16 cellular contexts compared by ENCODE assay signal in the genomic region with DNA sequence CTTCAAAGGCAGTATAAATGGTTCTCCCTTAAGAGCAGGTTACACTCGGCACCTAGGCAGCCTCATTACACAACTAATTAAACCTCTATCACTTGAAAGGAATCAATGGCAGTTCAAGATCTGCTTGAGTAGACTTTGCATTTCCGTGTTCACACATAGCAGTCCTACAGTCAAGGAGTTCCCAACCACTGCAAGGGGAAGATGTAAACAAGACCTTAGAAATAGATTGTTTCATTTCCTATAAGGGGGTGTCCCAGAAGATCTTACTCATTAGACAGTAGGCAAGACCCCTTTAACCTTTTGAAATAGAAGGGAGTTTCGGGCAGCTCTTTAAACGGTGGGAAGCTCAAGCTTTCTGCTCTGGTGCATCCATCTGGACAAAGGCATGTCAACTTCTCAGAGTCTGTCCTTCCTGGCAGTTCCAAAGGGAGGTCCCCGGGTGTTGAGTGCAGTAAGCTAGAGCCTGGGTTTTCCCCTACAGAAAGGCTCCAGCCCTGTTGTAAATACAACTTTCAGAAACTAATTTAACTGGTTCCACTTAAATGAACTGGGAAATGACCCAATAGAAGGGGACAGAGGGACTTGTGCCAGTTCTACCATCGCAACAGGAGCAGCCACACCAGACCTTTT.
DNase-seq lines count a peak whose midpoint lies in the region; ATAC-seq and TF ChIP-seq lines count a peak whose summit lies in the region.
"Had no signal": no experiment of that assay in that cellular context is flagged by ENCODE, and none has a peak within 500 bp of the region (broad histone marks: within the 10 kb centered on the region; RNA-seq: fewer than 3 reads in every experiment).

No MANE protein-coding gene starts in this region.

- WGBS in suprapubic skin = 69% methylated on average over 6 of the region's 6 CpGs
- 37% methylated on average over 6 of the region's 6 CpGs for WGBS in SK-N-SH (ENCODE audit: low lambda C conversion rate)
- 73% methylated on average over 6 of the region's 6 CpGs for WGBS in esophagus muscularis mucosa

- ATAC-seq in GM18909 (IDR thresholded peaks at IDR 0.05; ENCODE audit: poor library complexity, unreplicated experiment) (peak; percentile 77), GM21825 (IDR thresholded peaks at IDR 0.05; ENCODE audit: unreplicated experiment) (peak; percentile 86), HG03342 (IDR thresholded peaks at IDR 0.05; ENCODE audit: unreplicated experiment) (peak; percentile 80), memory B cell (ENCODE audit: low read depth) (peak; percentile 79)
- ATAC-seq: activated CD4-positive, alpha-beta T cell treated with anti-CD3 and anti-CD28 coated beads for 36 hours; activated T-cell treated with anti-CD3 and anti-CD28 coated beads, Interleukin-2, amount 50 U/mL, for 72 hours; gastrocnemius medialis; natural killer cell treated with Interleukin-12 subunit alpha and Interleukin-12 subunit beta and Interleukin-15 and Interleukin-18, amount 100 ng/mL, for 72 hours had no signal

- H2AFZ ChIP-seq in SK-N-SH (ENCODE audit: low read depth) = no peak overlapping the region

- H4K20me1 ChIP-seq in SK-N-SH (ENCODE audit: insufficient read depth) = no peaks in the 10 kb centered on the region

- H3K4me3 ChIP-seq in suprapubic skin (no peak overlapping the region), SK-N-SH (ENCODE audit: low read depth in 2 of 2, low read length in 1 of 2) (no peak overlapping the region), esophagus muscularis mucosa (no peak overlapping the region)
- H3K4me3 ChIP-seq: gastrocnemius medialis had no signal

- TF ChIP-seq POLR2A in suprapubic skin (IDR thresholded peaks at IDR 0.05) = no peak
- TF ChIP-seq POLR2A in esophagus muscularis mucosa (IDR thresholded peaks at IDR 0.05; ENCODE audit: low read depth) = no peak

- POLR2A ChIA-PET in SK-N-SH (lab: Yijun Ruan, JAX) = no interaction called here

- TF ChIP-seq CTCF in suprapubic skin (IDR thresholded peaks at IDR 0.05) (no peak), SK-N-SH (IDR thresholded peaks at IDR 0.05) (no peak), esophagus muscularis mucosa (IDR thresholded peaks at IDR 0.05) (no peak)

- H3K4me1 Mint-ChIP-seq in memory B cell = peaks cover 19% of the 10 kb centered on the region
- H3K4me1 Mint-ChIP-seq: activated CD4-positive, alpha-beta T cell treated with anti-CD3 and anti-CD28 coated beads for 36 hours had no signal

- CTCF ChIA-PET in SK-N-SH (lab: Yijun Ruan, JAX) = interaction anchor here (0.7 to 2.8 kb wide), 3 partner anchors 13 to 364 kb away, joined by 6 to 15 read pairs (median 9); no protein-coding TSS in a partner anchor

- H3K27me3 ChIP-seq in suprapubic skin (no peaks in the 10 kb centered on the region), SK-N-SH (ENCODE audit: insufficient read depth) (peaks cover 20% of the 10 kb centered on the region; the same call in 1 of the 2 replicates), esophagus muscularis mucosa (no peaks in the 10 kb centered on the region)
- H3K27me3 ChIP-seq: gastrocnemius medialis had no signal

- no peaks in the 10 kb centered on the region for H3K36me3 Mint-ChIP-seq in memory B cell
- H3K36me3 Mint-ChIP-seq: natural killer cell treated with Interleukin-12 subunit alpha and Interleukin-12 subunit beta and Interleukin-15 and Interleukin-18, amount 100 ng/mL, for 72 hours had no signal

- no peaks in the 10 kb centered on the region for H3K27me3 Mint-ChIP-seq in memory B cell

- no peak overlapping the region for H3K4me2 ChIP-seq in SK-N-SH

- H3K4me1 ChIP-seq in suprapubic skin (no peaks in the 10 kb centered on the region), SK-N-SH (ENCODE audit: control insufficient read depth in 1 of 2, insufficient read depth in 2 of 2, low read depth in 1 of 2, low read length in 1 of 2) (peaks cover 0 to 5% of the 10 kb centered on the region in 2 experiments; a peak in 1 of 4 replicates), esophagus muscularis mucosa (peaks cover 0 to 14% (median 8%) of the 10 kb centered on the region in 4 donors)
- H3K4me1 ChIP-seq: gastrocnemius medialis had no signal

- H3K27ac ChIP-seq in suprapubic skin (no peak overlapping the region), SK-N-SH (ENCODE audit: low read depth in 2 of 2, low read length in 1 of 2) (no peak overlapping the region), esophagus muscularis mucosa (replicated peaks in 1 of 4) (no peak overlapping the region)
- H3K27ac ChIP-seq: gastrocnemius medialis had no signal

- intact Hi-C loops in esophagus muscularis mucosa (cut with DNase I) = no loop called here

- no peak overlapping the region for H3K4me3 Mint-ChIP-seq in memory B cell
- H3K4me3 Mint-ChIP-seq: activated CD4-positive, alpha-beta T cell treated with anti-CD3 and anti-CD28 coated beads for 36 hours; activated T-cell treated with anti-CD3 and anti-CD28 coated beads, Interleukin-2, amount 50 U/mL, for 72 hours; H9; natural killer cell treated with Interleukin-12 subunit alpha and Interleukin-12 subunit beta and Interleukin-15 and Interleukin-18, amount 100 ng/mL, for 72 hours had no signal

- TF ChIP-seq EP300 in suprapubic skin (IDR thresholded peaks at IDR 0.05) (no peak), SK-N-SH (IDR thresholded peaks at IDR 0.05; ENCODE audit: borderline replicate concordance in 1 of 2, low read depth in 1 of 2, low read length in 1 of 2) (no peak), esophagus muscularis mucosa (IDR thresholded peaks at IDR 0.05) (no peak)

- no peaks in the 10 kb centered on the region for H3F3A ChIP-seq in SK-N-SH (replicated peaks; ENCODE audit: insufficient read depth)

- no peaks in the 10 kb centered on the region for H3K9me3 Mint-ChIP-seq in memory B cell
- H3K9me3 Mint-ChIP-seq: activated T-cell treated with anti-CD3 and anti-CD28 coated beads, Interleukin-2, amount 50 U/mL, for 72 hours; H9; natural killer cell treated with Interleukin-12 subunit alpha and Interleukin-12 subunit beta and Interleukin-15 and Interleukin-18, amount 100 ng/mL, for 72 hours had no signal

- H3K27ac Mint-ChIP-seq in memory B cell = no peak overlapping the region
- H3K27ac Mint-ChIP-seq: activated CD4-positive, alpha-beta T cell treated with anti-CD3 and anti-CD28 coated beads for 36 hours; activated T-cell treated with anti-CD3 and anti-CD28 coated beads, Interleukin-2, amount 50 U/mL, for 72 hours; natural killer cell treated with Interleukin-12 subunit alpha and Interleukin-12 subunit beta and Interleukin-15 and Interleukin-18, amount 100 ng/mL, for 72 hours had no signal

- no peak overlapping the region for H3K9ac ChIP-seq in SK-N-SH

- H3K79me2 ChIP-seq in SK-N-SH (ENCODE audit: insufficient read depth) = no peaks in the 10 kb centered on the region

- no peaks in the 10 kb centered on the region for H3K9me2 ChIP-seq in SK-N-SH

- DNase-seq in memory B cell (ENCODE audit: low spot score in 2 of 2) = peak in 1 of 2 donors; percentile 2
- no peak for DNase-seq in medulla oblongata (ENCODE audit: extremely low spot score)
- DNase-seq in suprapubic skin (ENCODE audit: low spot score in 2 of 2) = no peak
- no peak for DNase-seq in SK-N-SH
- no peak for DNase-seq in esophagus muscularis mucosa (ENCODE audit: extremely low spot score)
- DNase-seq: activated CD4-positive, alpha-beta T cell treated with anti-CD3 and anti-CD28 coated beads for 36 hours; activated T-cell treated with anti-CD3 and anti-CD28 coated beads, Interleukin-2, amount 50 U/mL, for 72 hours; anterior cingulate cortex; Calu3; gastrocnemius medialis; H9; NCI-H1694 had no signal

- H3K36me3 ChIP-seq in suprapubic skin (no peaks in the 10 kb centered on the region), SK-N-SH (replicated peaks in 1 of 2; ENCODE audit: control insufficient read depth in 1 of 2, insufficient read depth in 2 of 2, low read length in 1 of 2) (no peaks in the 10 kb centered on the region), esophagus muscularis mucosa (no peaks in the 10 kb centered on the region)
- H3K36me3 ChIP-seq: gastrocnemius medialis had no signal

- no peak for TF ChIP-seq RAD21 in SK-N-SH (IDR thresholded peaks at IDR 0.05; ENCODE audit: low read length)

- no peaks in the 10 kb centered on the region for H3K9me3 ChIP-seq in suprapubic skin
- H3K9me3 ChIP-seq in SK-N-SH = no peaks in the 10 kb centered on the region
- H3K9me3 ChIP-seq in esophagus muscularis mucosa = no peaks in the 10 kb centered on the region
- H3K9me3 ChIP-seq: gastrocnemius medialis had no signal

TF ChIP-seq in SK-N-SH, 30 proteins besides CTCF, POLR2A, EP300 and RAD21 (continues in another document):
- TF ChIP-seq TAF1 (IDR thresholded peaks at IDR 0.05; ENCODE audit: borderline replicate concordance, low read depth, low read length) (no peak), IRF3 (IDR thresholded peaks at IDR 0.05; ENCODE audit: low read depth, low read length) (no peak), ELF1 (IDR thresholded peaks at IDR 0.05) (no peak), NFIC (IDR thresholded peaks at IDR 0.05; ENCODE audit: borderline replicate concordance) (no peak), JUND (IDR thresholded peaks at IDR 0.05) (no peak)
- TF ChIP-seq, protein P1, sequence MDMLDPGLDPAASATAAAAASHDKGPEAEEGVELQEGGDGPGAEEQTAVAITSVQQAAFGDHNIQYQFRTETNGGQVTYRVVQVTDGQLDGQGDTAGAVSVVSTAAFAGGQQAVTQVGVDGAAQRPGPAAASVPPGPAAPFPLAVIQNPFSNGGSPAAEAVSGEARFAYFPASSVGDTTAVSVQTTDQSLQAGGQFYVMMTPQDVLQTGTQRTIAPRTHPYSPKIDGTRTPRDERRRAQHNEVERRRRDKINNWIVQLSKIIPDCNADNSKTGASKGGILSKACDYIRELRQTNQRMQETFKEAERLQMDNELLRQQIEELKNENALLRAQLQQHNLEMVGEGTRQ (IDR thresholded peaks at IDR 0.05; ENCODE audit: borderline replicate concordance, low read depth, low read length) = no peak
